In the genomic region with DNA sequence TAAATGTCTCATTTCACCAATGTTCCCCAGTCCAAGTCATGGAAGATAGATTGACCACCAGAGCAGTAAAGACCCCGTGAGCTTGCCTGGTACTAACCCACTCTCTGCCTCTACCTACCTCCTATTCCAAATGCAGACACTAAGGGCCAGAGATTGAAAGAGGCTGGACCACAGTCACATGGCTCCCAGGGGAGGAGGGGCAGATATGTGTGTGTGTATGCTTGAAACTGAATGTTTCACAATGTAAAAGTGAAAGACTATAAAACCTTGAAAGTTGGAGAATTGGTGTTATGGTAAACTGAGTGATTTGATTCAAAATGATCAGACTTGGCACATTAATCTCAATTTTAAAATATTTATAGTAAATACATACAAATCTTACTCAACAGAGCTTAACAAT, we compare ENCODE assay signal across 15 cellular contexts. TPM values are rescaled to one million over a fixed set of nuclear protein-coding genes. Genes with fewer than 3 reads are reported as not detected.
A peak's percentile ranks its signal among the peaks of the same experiment; 100 is the strongest.
DNase-seq lines count a peak whose midpoint lies in the region; ATAC-seq lines count a peak whose summit lies in the region.
"Had no signal": no experiment of that assay in that cellular context is flagged by ENCODE, and none has a peak within 500 bp of the region (broad histone marks: within the 10 kb centered on the region; RNA-seq: fewer than 3 reads in every experiment).

No MANE protein-coding gene starts in this region.

- peaks cover 3% of the 10 kb centered on the region for H3K79me1 ChIP-seq in trophoblast cell (ENCODE audit: low read length)

- no peak overlapping the region for H2BK5ac ChIP-seq in trophoblast cell (ENCODE audit: low read depth, low read length, poor library complexity)

- H3K18ac ChIP-seq in trophoblast cell (ENCODE audit: low read length): no peak overlapping the region

- H3K27me3 ChIP-seq in SJCRH30 (no peaks in the 10 kb centered on the region), trophoblast cell (ENCODE audit: insufficient read depth, low read length) (no peaks in the 10 kb centered on the region)
- H3K27me3 ChIP-seq: BLaER1 had no signal

- no peak overlapping the region for H2AFZ ChIP-seq in trophoblast cell (ENCODE audit: insufficient read depth, low read length, poor library complexity)

- H3K9me3 ChIP-seq in SJCRH30 (replicated peaks) (no peaks in the 10 kb centered on the region), trophoblast cell (ENCODE audit: insufficient read depth, low read depth, low read length) (no peaks in the 10 kb centered on the region)
- H3K9me3 ChIP-seq: BLaER1 had no signal

- ATAC-seq in GM19395 (IDR thresholded peaks at IDR 0.05; ENCODE audit: unreplicated experiment): peak; percentile 60

- peak overlapping the region; percentile 29 for H2BK120ac ChIP-seq in trophoblast cell (ENCODE audit: insufficient read depth, low read length, poor library complexity)

- no CpG with 5 or more reads among the region's 1 CpG for WGBS in trophoblast cell (ENCODE audit: extremely low coverage, insufficient coverage, insufficient read length)

- DNase-seq in SJCRH30: peak in 1 of 2 experiments; percentile 61
- DNase-seq in trophoblast cell: no peak
- DNase-seq in NCI-H2196 (lab: John Stamatoyannopoulos, UW; ENCODE audit: unreplicated experiment): no peak
- no peak for DNase-seq in AG20443 (ENCODE audit: low spot score)
- DNase-seq in OCI-M2 (lab: John Stamatoyannopoulos, UW; ENCODE audit: unreplicated experiment): no peak
- DNase-seq: ACHN; CD4-positive, alpha-beta memory T cell; DMS79 treated with DMSO at 0.1 percent for 48 hours; H9 had no signal

- H3K23ac ChIP-seq in trophoblast cell (ENCODE audit: low read length): no peak overlapping the region

- H3K4me1 ChIP-seq in SJCRH30 (peaks cover 20% of the 10 kb centered on the region), trophoblast cell (ENCODE audit: control insufficient read depth in 1 of 2, insufficient read depth in 2 of 2, low read length in 2 of 2) (peaks cover 5 to 8% of the 10 kb centered on the region in 2 experiments)
- H3K4me1 ChIP-seq: BLaER1 had no signal

- peak overlapping the region; percentile 68 for H3K27ac ChIP-seq in SJCRH30
- peak overlapping the region; percentile 13 for H3K27ac ChIP-seq in trophoblast cell (ENCODE audit: low read depth, low read length)
- H3K27ac ChIP-seq: BLaER1, HL-60, KMS-11 had no signal

- H3K36me3 ChIP-seq in SJCRH30 (no peaks in the 10 kb centered on the region), trophoblast cell (ENCODE audit: control insufficient read depth in 1 of 2, insufficient read depth in 2 of 2, low read length in 2 of 2) (no peaks in the 10 kb centered on the region)
- H3K36me3 ChIP-seq: BLaER1 had no signal

- H3K9ac ChIP-seq in trophoblast cell (ENCODE audit: low read length): no peak overlapping the region
- H3K9ac ChIP-seq: BLaER1, KMS-11 had no signal

- no peak overlapping the region for H3K14ac ChIP-seq in trophoblast cell (ENCODE audit: low read length)

- H3K4ac ChIP-seq in trophoblast cell (ENCODE audit: low read depth, low read length): no peak overlapping the region

- H3K4me3 ChIP-seq in SJCRH30: no peak overlapping the region
- no peak overlapping the region for H3K4me3 ChIP-seq in trophoblast cell (ENCODE audit: low read depth, low read length)
- H3K4me3 ChIP-seq: BLaER1 had no signal

- no peak overlapping the region for H2AK5ac ChIP-seq in trophoblast cell (ENCODE audit: low read length)

- no peak overlapping the region for H4K12ac ChIP-seq in trophoblast cell (ENCODE audit: low read depth, low read length)

- H4K91ac ChIP-seq in trophoblast cell (ENCODE audit: low read depth, low read length): peak overlapping the region; percentile 20

- no peak overlapping the region for H3K4me2 ChIP-seq in trophoblast cell (ENCODE audit: low read length)
- H3K4me2 ChIP-seq: BLaER1, KMS-11 had no signal

- no peak overlapping the region for H4K8ac ChIP-seq in trophoblast cell (ENCODE audit: low read depth, low read length)

- no peaks in the 10 kb centered on the region for H3K79me2 ChIP-seq in trophoblast cell (ENCODE audit: control insufficient read depth, insufficient read depth, low read length, poor library complexity)

- peak overlapping the region; percentile 21 for H2BK12ac ChIP-seq in trophoblast cell (ENCODE audit: low read length)

RNA-seq across cellular contexts. Expression of a gene that starts 21.7 kb away (rescaled TPM):
- 30.8 and 34.1 TPM in 2 replicates for total RNA-seq in SJCRH30 (2014; rRNA removed; shearing (Covaris generic))
- 6.9 and 7.0 TPM in 2 replicates for polyA plus RNA-seq in trophoblast cell (2013)
- total RNA-seq: G401 had no signal
- polyA plus RNA-seq: CD14-positive monocyte had no signal
